In genomic region chr7:51970961-51971655, GRCh38 we compare ENCODE assay signal across 27 cellular contexts.
A peak's percentile ranks its signal among the peaks of the same experiment; 100 is the strongest.
DNase-seq lines count a peak whose midpoint lies in the region; ATAC-seq, FAIRE-seq and TF ChIP-seq lines count a peak whose summit lies in the region.
"Had no signal": no experiment of that assay in that cellular context is flagged by ENCODE, and none has a peak within 500 bp of the region (broad histone marks: within the 10 kb centered on the region; RNA-seq: fewer than 3 reads in every experiment).

No MANE protein-coding gene starts in this region.

- no peaks in the 10 kb centered on the region for H3K36me3 Mint-ChIP-seq in astrocyte (ENCODE audit: low read depth, unreplicated experiment)
- H3K36me3 Mint-ChIP-seq: CD14-positive monocyte; CD8-positive, alpha-beta memory T cell had no signal

- H3K4me1 Mint-ChIP-seq in astrocyte (ENCODE audit: low read depth, unreplicated experiment): no peaks in the 10 kb centered on the region
- H3K4me1 Mint-ChIP-seq: CD14-positive monocyte; CD8-positive, alpha-beta memory T cell had no signal

- H3K27me3 Mint-ChIP-seq in astrocyte (ENCODE audit: low read depth, unreplicated experiment): peaks cover 4% of the 10 kb centered on the region
- H3K27me3 Mint-ChIP-seq: CD4-positive, alpha-beta T cell; CD8-positive, alpha-beta memory T cell had no signal

- intact Hi-C loops in endothelial cell of umbilical vein (cut with micrococcal nuclease) (no loop called here), PC-9 (cut with micrococcal nuclease; ENCODE audit: unreplicated experiment) (no loop called here)

- no peaks in the 10 kb centered on the region for H3K27me3 ChIP-seq in astrocyte (ENCODE audit: insufficient read depth, low read length)
- H3K27me3 ChIP-seq in endothelial cell of umbilical vein (ENCODE audit: control insufficient read depth in 2 of 2, insufficient read depth in 2 of 2, low read length in 2 of 2): no peaks in the 10 kb centered on the region
- H3K27me3 ChIP-seq in PC-9 (ENCODE audit: insufficient read depth, low read depth): 0 out of 2 replicates have a peak, but pooled peaks cover 3% of the 10 kb centered on the region
- H3K27me3 ChIP-seq: BE2C; BLaER1 treated with 17β-estradiol and CSF1 and Interleukin-3, amounts not matched to agents 10 nM and 100 nM had no signal

- no peaks in the 10 kb centered on the region for H3F3A ChIP-seq in PC-9 (ENCODE audit: insufficient read depth, low read depth)

- no peak for FAIRE-seq in astrocyte (lab: Jason Lieb, UNC)
- no peak for FAIRE-seq in endothelial cell of umbilical vein (lab: Jason Lieb, UNC)
- FAIRE-seq: A549, D721Med, GM12891, GM18507, H54 had no signal

- BruUV-seq in endothelial cell of umbilical vein (replicated peaks; lab: Mats Ljungman, UMichigan) (no TSS peak), PC-9 (replicated peaks; lab: Mats Ljungman, UMichigan) (no TSS peak)

- no peaks in the 10 kb centered on the region for H3K9me1 ChIP-seq in endothelial cell of umbilical vein (replicated peaks; ENCODE audit: control insufficient read depth, extremely low read depth, insufficient read depth, low read length)

- H3K4me3 ChIP-seq in astrocyte (ENCODE audit: insufficient read depth, low read depth, low read length) (no peak overlapping the region), endothelial cell of umbilical vein (replicated peaks in 1 of 3; ENCODE audit: insufficient read depth in 1 of 3, low read depth in 1 of 3, low read length in 3 of 3) (no peak overlapping the region), PC-9 (no peak overlapping the region)
- H3K4me3 ChIP-seq: A549; BLaER1 treated with 17β-estradiol and CSF1 and Interleukin-3, amounts not matched to agents 10 nM and 100 nM; HAP-1 had no signal

- H3K27ac ChIP-seq in astrocyte (ENCODE audit: low read depth, low read length): no peak overlapping the region
- H3K27ac ChIP-seq in endothelial cell of umbilical vein (ENCODE audit: insufficient read depth, low read depth, low read length): no peak overlapping the region
- no peak overlapping the region for H3K27ac ChIP-seq in PC-9
- H3K27ac ChIP-seq: A549; BLaER1 treated with 17β-estradiol and CSF1 and Interleukin-3, amounts not matched to agents 10 nM and 100 nM had no signal

- TF ChIP-seq POLR2A in endothelial cell of umbilical vein (IDR thresholded peaks at IDR 0.05; ENCODE audit: low read depth, low read length): no peak

- no peak overlapping the region for H3K27ac Mint-ChIP-seq in astrocyte (ENCODE audit: unreplicated experiment)
- H3K27ac Mint-ChIP-seq: CD14-positive monocyte; CD4-positive, alpha-beta T cell; CD8-positive, alpha-beta memory T cell; HFFc6 had no signal

- TF ChIP-seq CTCF in astrocyte (IDR thresholded peaks at IDR 0.05; ENCODE audit: insufficient read depth, low read depth, low read length) (no peak), endothelial cell of umbilical vein (IDR thresholded peaks at IDR 0.05; ENCODE audit: extremely low read depth in 1 of 2, insufficient read depth in 1 of 2, low read depth in 1 of 2, low read length in 2 of 2) (no peak), PC-9 (conservative IDR thresholded peaks at IDR 0.05) (no peak)

- H2AFZ ChIP-seq in astrocyte (ENCODE audit: low read depth, low read length) (no peak overlapping the region), endothelial cell of umbilical vein (ENCODE audit: low read depth, low read length) (no peak overlapping the region), PC-9 (no peak overlapping the region)

- dilution Hi-C loops in endothelial cell of umbilical vein (cut with MboI; ENCODE audit: extremely low pct_ligation_motif_present, low sequenced_read_pairs): no loop called here

- no peak overlapping the region for H3K4me3 Mint-ChIP-seq in astrocyte (ENCODE audit: unreplicated experiment)
- H3K4me3 Mint-ChIP-seq: CD14-positive monocyte; CD4-positive, alpha-beta T cell; HFFc6 had no signal

- H3K9me3 ChIP-seq in astrocyte (ENCODE audit: insufficient read depth, low read depth, low read length): no peaks in the 10 kb centered on the region
- no peaks in the 10 kb centered on the region for H3K9me3 ChIP-seq in endothelial cell of umbilical vein (replicated peaks; ENCODE audit: control insufficient read depth, insufficient read depth, low read length)
- no peaks in the 10 kb centered on the region for H3K9me3 ChIP-seq in PC-9 (ENCODE audit: insufficient read depth, low read depth)
- H3K9me3 ChIP-seq: A549; BE2C; BLaER1 treated with 17β-estradiol and CSF1 and Interleukin-3, amounts not matched to agents 10 nM and 100 nM; HAP-1 had no signal

- H3K9ac ChIP-seq in astrocyte (ENCODE audit: low read length) (no peak overlapping the region), endothelial cell of umbilical vein (replicated peaks; ENCODE audit: extremely low read depth, insufficient read depth, low read length) (no peak overlapping the region)
- H3K9ac ChIP-seq: BLaER1 treated with 17β-estradiol and CSF1 and Interleukin-3, amounts not matched to agents 10 nM and 100 nM had no signal

- CTCF ChIA-PET in endothelial cell of umbilical vein (lab: Charles Lee): no interaction called here
- CTCF ChIA-PET in PC-9 (lab: Charles Lee): no interaction called here

- H3K4me1 ChIP-seq in astrocyte (ENCODE audit: insufficient read depth, low read length): no peaks in the 10 kb centered on the region
- H3K4me1 ChIP-seq in endothelial cell of umbilical vein (ENCODE audit: control insufficient read depth, extremely low read depth, insufficient read depth, low read length): no peaks in the 10 kb centered on the region
- H3K4me1 ChIP-seq in PC-9 (replicated peaks; ENCODE audit: insufficient read depth): no peaks in the 10 kb centered on the region
- H3K4me1 ChIP-seq: A549, BE2C had no signal

- ATAC-seq in GM19467 (IDR thresholded peaks at IDR 0.05; ENCODE audit: unreplicated experiment): no peak
- ATAC-seq: A549 had no signal

- peak; percentile 16 for DNase-seq in astrocyte (ENCODE audit: low read depth)
- DNase-seq in astrocyte of the hippocampus (ENCODE audit: low read depth, low spot score): peak; percentile 88
- DNase-seq in endothelial cell of umbilical vein (ENCODE audit: low read depth, low spot score): peak; percentile 3
- peak; percentile 15 for DNase-seq in non-pigmented ciliary epithelial cell (ENCODE audit: low read depth)
- DNase-seq in EL: no peak
- DNase-seq in NCI-H1417 (lab: John Stamatoyannopoulos, UW): no peak
- no peak for DNase-seq in PC-9
- DNase-seq: 8988T; ACHN; AML-193; BE2C; CD4-positive, alpha-beta T cell; CD8-positive, alpha-beta memory T cell; DMS 273 treated with DMSO at 0.1 percent for 48 hours; DMS79; GF-D8; GOT3; HFFc6 had no signal

- H3K36me3 ChIP-seq in astrocyte (ENCODE audit: insufficient read depth, low read length): no peaks in the 10 kb centered on the region
- no peaks in the 10 kb centered on the region for H3K36me3 ChIP-seq in endothelial cell of umbilical vein (ENCODE audit: control insufficient read depth in 2 of 2, extremely low read depth in 1 of 2, insufficient read depth in 2 of 2, low read length in 2 of 2)
- no peaks in the 10 kb centered on the region for H3K36me3 ChIP-seq in PC-9 (ENCODE audit: low read depth)
- H3K36me3 ChIP-seq: BE2C; BLaER1 treated with 17β-estradiol and CSF1 and Interleukin-3, amounts not matched to agents 10 nM and 100 nM; HAP-1 had no signal

- POLR2A ChIA-PET in endothelial cell of umbilical vein (lab: Charles Lee): no interaction called here
- POLR2A ChIA-PET in PC-9 (lab: Charles Lee; ENCODE audit: unreplicated experiment): no interaction called here

- H3K79me2 ChIP-seq in astrocyte (ENCODE audit: insufficient read depth, low read length) (no peaks in the 10 kb centered on the region), endothelial cell of umbilical vein (ENCODE audit: control insufficient read depth, insufficient read depth, low read length) (no peaks in the 10 kb centered on the region), PC-9 (ENCODE audit: low read depth) (no peaks in the 10 kb centered on the region)

- H3K9me2 ChIP-seq in PC-9 (ENCODE audit: insufficient read depth): no peaks in the 10 kb centered on the region

- H3K9me3 Mint-ChIP-seq in astrocyte (ENCODE audit: unreplicated experiment): peaks cover 2% of the 10 kb centered on the region

- H4K20me1 ChIP-seq in astrocyte (ENCODE audit: insufficient read depth, low read length) (no peaks in the 10 kb centered on the region), endothelial cell of umbilical vein (replicated peaks; ENCODE audit: control insufficient read depth, extremely low read depth, insufficient read depth, low read length) (no peaks in the 10 kb centered on the region), PC-9 (ENCODE audit: insufficient read depth) (no peaks in the 10 kb centered on the region)
- H4K20me1 ChIP-seq: BLaER1 treated with 17β-estradiol and CSF1 and Interleukin-3, amounts not matched to agents 10 nM and 100 nM had no signal

- H3K4me2 ChIP-seq in astrocyte (ENCODE audit: low read length): no peak overlapping the region
- no peak overlapping the region for H3K4me2 ChIP-seq in endothelial cell of umbilical vein (ENCODE audit: insufficient read depth, low read length)
- H3K4me2 ChIP-seq in PC-9: no peak overlapping the region
- H3K4me2 ChIP-seq: A549; BLaER1 treated with 17β-estradiol and CSF1 and Interleukin-3, amounts not matched to agents 10 nM and 100 nM had no signal

TF ChIP-seq in endothelial cell of umbilical vein, 7 proteins besides CTCF, POLR2A, EP300 and RAD21:
- TF ChIP-seq GATA2 (IDR thresholded peaks at IDR 0.05; ENCODE audit: insufficient read depth, insufficient read length, low read depth, low read length): no peak
- TF ChIP-seq, protein P1, sequence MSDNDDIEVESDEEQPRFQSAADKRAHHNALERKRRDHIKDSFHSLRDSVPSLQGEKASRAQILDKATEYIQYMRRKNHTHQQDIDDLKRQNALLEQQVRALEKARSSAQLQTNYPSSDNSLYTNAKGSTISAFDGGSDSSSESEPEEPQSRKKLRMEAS (IDR thresholded peaks at IDR 0.05; ENCODE audit: insufficient read depth, insufficient read length): no peak

Comparison
In these comparisons a context has a peak if more than half of its experiments do, and no peak if none do; other contexts are left out.
1. DNase-seq: peak in astrocyte (single experiment), astrocyte of the hippocampus (single experiment), endothelial cell of umbilical vein (single experiment) and non-pigmented ciliary epithelial cell (single experiment); none in EL (single experiment), NCI-H1417 (0 of 3) and PC-9 (0 of 2).